29 cellular contexts compared by ENCODE assay signal in the genomic region with DNA sequence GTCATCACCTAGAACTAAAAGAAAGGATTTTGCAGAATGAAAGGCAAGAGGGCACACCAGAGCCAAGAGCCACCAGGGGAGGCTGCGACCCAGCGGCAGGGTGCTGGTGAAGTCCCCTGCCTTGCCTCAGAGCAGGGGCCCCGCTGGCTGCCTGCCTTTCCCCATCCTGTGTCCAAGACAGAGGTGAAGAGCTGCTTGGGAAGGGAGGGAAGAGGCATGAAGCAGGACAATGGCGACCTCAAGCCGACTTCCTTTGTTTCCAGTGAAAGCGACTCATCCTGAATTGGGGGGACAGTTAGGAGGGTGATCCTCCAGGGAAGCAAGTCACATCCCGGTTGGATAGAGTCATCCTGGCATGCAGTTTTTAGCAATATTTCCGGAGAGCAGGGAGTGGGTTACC.
A peak's percentile ranks its signal among the peaks of the same experiment; 100 is the strongest.
DNase-seq lines count a peak whose midpoint lies in the region; ATAC-seq, FAIRE-seq and TF ChIP-seq lines count a peak whose summit lies in the region.
"Had no signal": no experiment of that assay in that cellular context is flagged by ENCODE, and none has a peak within 500 bp of the region (broad histone marks: within the 10 kb centered on the region; RNA-seq: fewer than 3 reads in every experiment).

No MANE protein-coding gene starts in this region.

- H3K4me1 ChIP-seq in HUES64 (ENCODE audit: insufficient read depth, low read length), result peaks cover 29% of the 10 kb centered on the region
- peaks cover 16% of the 10 kb centered on the region for H3K4me1 ChIP-seq in ectodermal cell (ENCODE audit: control insufficient read depth, insufficient read depth, low read length)
- H3K4me1 ChIP-seq in pancreas, result no peaks in the 10 kb centered on the region

- H3K9me3 Mint-ChIP-seq in progenitor cell of endocrine pancreas (ENCODE audit: low read depth), result no peaks in the 10 kb centered on the region

- no peak for FAIRE-seq in pancreas (lab: Jason Lieb, UNC)
- FAIRE-seq: HepG2, K562 had no signal

- DNase-seq in Daoy (ENCODE audit: low read depth) (peak; percentile 38), iPS-NIHi7 (ENCODE audit: extremely low spot score) (peak; percentile 44), pancreas (no peak), NCI-H526 treated with DMSO at 0.1 percent for 48 hours (lab: John Stamatoyannopoulos, UW) (no peak), progenitor cell of endocrine pancreas (ENCODE audit: low spot score, unreplicated experiment) (no peak)
- DNase-seq: 8988T; AML-193; C1 segment of cervical spinal cord; Calu3; CD8-positive, alpha-beta memory T cell; DMS153; EL; GF-D8; GM23248; NCI-H1092 treated with DMSO at 0.1 percent for 48 hours; NCI-H146; NCI-H2029; NCI-H2227 treated with DMSO at 0.1 percent for 48 hours; NCI-H510A; NCI-H748 treated with DMSO at 0.1 percent for 48 hours; NK-92 treated with Interleukin-12 subunit alpha and Interleukin-12 subunit beta, amount 100 ng/mL, for 24 hours; SIG-M5 had no signal

- H3K27ac Mint-ChIP-seq in progenitor cell of endocrine pancreas, result no peak overlapping the region
- H3K27ac Mint-ChIP-seq: CD8-positive, alpha-beta memory T cell had no signal

- no peak overlapping the region for H3K27ac ChIP-seq in HUES64 (ENCODE audit: low read depth, low read length)
- peak overlapping the region; percentile 18 for H3K27ac ChIP-seq in ectodermal cell (ENCODE audit: insufficient read depth, low read depth, low read length, poor library complexity, severe bottlenecking)
- H3K27ac ChIP-seq in pancreas, result no peak overlapping the region
- H3K27ac ChIP-seq: GM23248 had no signal

- intact Hi-C loops in pancreas (cut with DNase I), result no loop called here

- H3K36me3 Mint-ChIP-seq in progenitor cell of endocrine pancreas (ENCODE audit: insufficient read depth), result no peaks in the 10 kb centered on the region
- H3K36me3 Mint-ChIP-seq: CD8-positive, alpha-beta memory T cell had no signal

- no peak overlapping the region for H3K4me3 Mint-ChIP-seq in progenitor cell of endocrine pancreas (ENCODE audit: low read depth)
- H3K4me3 Mint-ChIP-seq: CD8-positive, alpha-beta memory T cell had no signal

- no peaks in the 10 kb centered on the region for H3K36me3 ChIP-seq in HUES64 (ENCODE audit: insufficient read depth, low read length)
- H3K36me3 ChIP-seq in ectodermal cell (ENCODE audit: control insufficient read depth, insufficient read depth, low read length), result no peaks in the 10 kb centered on the region
- H3K36me3 ChIP-seq in pancreas, result no peaks in the 10 kb centered on the region

- peaks cover 7% of the 10 kb centered on the region for H3K27me3 Mint-ChIP-seq in progenitor cell of endocrine pancreas

- H3K4me3 ChIP-seq in HUES64 (ENCODE audit: low read length) (no peak overlapping the region), ectodermal cell (ENCODE audit: insufficient read depth, low read depth, low read length) (no peak overlapping the region), pancreas (no peak overlapping the region)
- H3K4me3 ChIP-seq: GM23248, K562 had no signal

- H3K9me3 ChIP-seq in HUES64 (ENCODE audit: insufficient read depth, low read depth, low read length) (no peaks in the 10 kb centered on the region), ectodermal cell (ENCODE audit: control insufficient read depth, low read length) (no peaks in the 10 kb centered on the region), pancreas (no peaks in the 10 kb centered on the region)

- H3K27me3 ChIP-seq in HUES64 (ENCODE audit: insufficient read depth, low read length) (no peaks in the 10 kb centered on the region), ectodermal cell (ENCODE audit: control insufficient read depth, insufficient read depth, low read length, poor library complexity, severe bottlenecking) (no peaks in the 10 kb centered on the region), pancreas (no peaks in the 10 kb centered on the region)

- H3K4me1 Mint-ChIP-seq in progenitor cell of endocrine pancreas (ENCODE audit: low read depth), result peaks cover 4% of the 10 kb centered on the region
- H3K4me1 Mint-ChIP-seq: CD8-positive, alpha-beta memory T cell had no signal

- ATAC-seq in pancreas (no peak), HG03139 (IDR thresholded peaks at IDR 0.05; ENCODE audit: unreplicated experiment) (no peak)
- ATAC-seq: HepG2, K562, Panc1, SK-N-SH treated with all-trans-retinoic acid at 6 μM for 48 hours had no signal

- TF ChIP-seq CTCF in pancreas (IDR thresholded peaks at IDR 0.05) (no peak), progenitor cell of endocrine pancreas (IDR thresholded peaks at IDR 0.05; ENCODE audit: unreplicated experiment) (no peak)

- H3K9ac ChIP-seq in HUES64 (ENCODE audit: low read depth, low read length), result peak overlapping the region; percentile 14; the same call in 1 of the 2 replicates
- H3K9ac ChIP-seq: GM23248 had no signal

- 45% methylated on average over 8 of the region's 8 CpGs for WGBS in HUES64
- 25 to 30% methylated on average over 8 of the region's 8 CpGs for WGBS in ectodermal cell, 2 experiments
- WGBS in pancreas, 2 donors, result 59 to 65% methylated on average over 8 of the region's 8 CpGs

Comparison
In these comparisons a context has a peak if more than half of its experiments do, and no peak if none do; other contexts are left out.
1. DNase-seq: peak in Daoy (single experiment) and iPS-NIHi7 (single experiment); none in pancreas (0 of 6), NCI-H526 treated with DMSO at 0.1 percent for 48 hours (single experiment) and progenitor cell of endocrine pancreas (single experiment).